In the genomic region with DNA sequence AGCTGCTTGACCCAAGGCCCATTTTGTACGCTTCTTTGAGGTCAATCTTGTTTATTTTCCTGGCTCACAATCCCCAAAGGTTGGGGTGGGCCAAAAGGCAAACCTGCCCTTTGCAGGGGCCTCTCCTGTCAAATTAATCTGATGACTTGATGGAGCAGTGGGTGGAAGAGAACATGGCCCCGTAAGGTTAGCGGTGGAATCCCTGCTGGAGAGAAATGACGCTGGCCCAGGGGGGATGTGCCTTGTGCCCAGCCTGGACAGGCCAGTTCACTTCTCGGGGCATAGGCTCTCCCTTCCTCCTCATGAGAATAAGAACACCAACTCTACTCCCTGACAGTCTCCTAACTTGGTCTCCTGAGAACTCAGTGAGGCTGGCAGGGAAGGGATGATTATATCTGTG, we compare ENCODE assay signal across 25 cellular contexts. TPM values are rescaled to one million over a fixed set of nuclear protein-coding genes. Genes with fewer than 3 reads are reported as not detected.
DNase-seq lines count a peak whose midpoint lies in the region; ATAC-seq and TF ChIP-seq lines count a peak whose summit lies in the region.
"Had no signal": no experiment of that assay in that cellular context is flagged by ENCODE, and none has a peak within 500 bp of the region (broad histone marks: within the 10 kb centered on the region; RNA-seq: fewer than 3 reads in every experiment).

No MANE protein-coding gene starts in this region.

- intact Hi-C loops in activated CD4-positive, alpha-beta T cell treated with anti-CD3 and anti-CD28 coated beads, Interleukin-2, amount 10 ng/mL, durations not matched to agents 24 days and 14 days (cut with micrococcal nuclease) = no loop called here
- intact Hi-C loops in esophagus muscularis mucosa (cut with DNase I) (no loop called here), psoas muscle (cut with DNase I) (no loop called here)

- H3K27me3 ChIP-seq in esophagus muscularis mucosa (no peaks in the 10 kb centered on the region), psoas muscle (ENCODE audit: insufficient read depth in 3 of 3, low read length in 2 of 3) (no peaks in the 10 kb centered on the region), tibial nerve (no peaks in the 10 kb centered on the region)
- H3K27me3 ChIP-seq: brain microvascular endothelial cell, heart left ventricle, MG63, neutrophil had no signal

- no peak for TF ChIP-seq EP300 in esophagus muscularis mucosa (IDR thresholded peaks at IDR 0.05)
- TF ChIP-seq EP300 in tibial nerve (IDR thresholded peaks at IDR 0.05) = no peak

- H3K36me3 ChIP-seq in esophagus muscularis mucosa = no peaks in the 10 kb centered on the region
- H3K36me3 ChIP-seq in psoas muscle (ENCODE audit: insufficient read depth in 1 of 2, low read depth in 1 of 2) = no peaks in the 10 kb centered on the region
- H3K36me3 ChIP-seq in tibial nerve = no peaks in the 10 kb centered on the region
- H3K36me3 ChIP-seq: brain microvascular endothelial cell, heart left ventricle, lower lobe of right lung, MG63, neutrophil had no signal

- H3K27ac ChIP-seq in esophagus muscularis mucosa (replicated peaks in 1 of 4) = peak overlapping the region in 2 of 4 donors; percentile 8 to 52
- peak overlapping the region; percentile 6 for H3K27ac ChIP-seq in psoas muscle
- peak overlapping the region; percentile 37 to 86 (median 68) for H3K27ac ChIP-seq in tibial nerve
- H3K27ac ChIP-seq: 22Rv1, brain microvascular endothelial cell, lower lobe of right lung, neutrophil had no signal

- no peak for TF ChIP-seq POLR2A in esophagus muscularis mucosa (IDR thresholded peaks at IDR 0.05; ENCODE audit: low read depth)
- TF ChIP-seq POLR2A in tibial nerve (IDR thresholded peaks at IDR 0.05) = no peak

- TF ChIP-seq CTCF in esophagus muscularis mucosa (IDR thresholded peaks at IDR 0.05) (no peak), psoas muscle (IDR thresholded peaks at IDR 0.05) (no peak), tibial nerve (IDR thresholded peaks at IDR 0.05) (no peak)

- H3K9me3 ChIP-seq in esophagus muscularis mucosa = no peaks in the 10 kb centered on the region
- no peaks in the 10 kb centered on the region for H3K9me3 ChIP-seq in psoas muscle
- no peaks in the 10 kb centered on the region for H3K9me3 ChIP-seq in tibial nerve
- H3K9me3 ChIP-seq: heart left ventricle, lower lobe of right lung, MG63, neutrophil had no signal

- H3K36me3 Mint-ChIP-seq in activated CD4-positive, alpha-beta T cell treated with anti-CD3 and anti-CD28 coated beads, Interleukin-2, amount 10 ng/mL, durations not matched to agents 24 days and 14 days (ENCODE audit: low read depth) = no peaks in the 10 kb centered on the region
- H3K36me3 Mint-ChIP-seq: activated naive CD8-positive, alpha-beta T cell treated with anti-CD3 and anti-CD28 coated beads, Interleukin-2, amount 10 ng/mL, durations not matched to agents 7 days and 5 days; CD4-positive, alpha-beta memory T cell had no signal

- peaks cover 9% of the 10 kb centered on the region for H3K27me3 Mint-ChIP-seq in activated CD4-positive, alpha-beta T cell treated with anti-CD3 and anti-CD28 coated beads, Interleukin-2, amount 10 ng/mL, durations not matched to agents 24 days and 14 days
- H3K27me3 Mint-ChIP-seq: activated CD4-positive, alpha-beta T cell treated with anti-CD3 and anti-CD28 coated beads, Interleukin-2, amount 10 ng/mL, durations not matched to agents 7 days and 5 days had no signal

- no peaks in the 10 kb centered on the region for H3K4me1 Mint-ChIP-seq in activated CD4-positive, alpha-beta T cell treated with anti-CD3 and anti-CD28 coated beads, Interleukin-2, amount 10 ng/mL, durations not matched to agents 24 days and 14 days
- H3K4me1 Mint-ChIP-seq: activated CD4-positive, alpha-beta T cell treated with anti-CD3 and anti-CD28 coated beads, Interleukin-2, amount 10 ng/mL, durations not matched to agents 7 days and 5 days; activated naive CD8-positive, alpha-beta T cell treated with anti-CD3 and anti-CD28 coated beads, Interleukin-2, amount 10 ng/mL, durations not matched to agents 7 days and 5 days; CD4-positive, alpha-beta memory T cell had no signal

- no peak overlapping the region for H3K27ac Mint-ChIP-seq in activated CD4-positive, alpha-beta T cell treated with anti-CD3 and anti-CD28 coated beads, Interleukin-2, amount 10 ng/mL, durations not matched to agents 24 days and 14 days
- H3K27ac Mint-ChIP-seq: activated CD4-positive, alpha-beta T cell treated with anti-CD3 and anti-CD28 coated beads, Interleukin-2, amount 10 ng/mL, durations not matched to agents 7 days and 5 days; activated naive CD8-positive, alpha-beta T cell treated with anti-CD3 and anti-CD28 coated beads, Interleukin-2, amount 10 ng/mL, durations not matched to agents 7 days and 5 days; activated T-helper 2 cell treated with anti-CD3 and anti-CD28 coated beads, Interferon-gamma antibody, Interleukin-2, Interleukin-4, amounts not matched to agents 10 μg/mL and 5 μg/mL and 100 μg/mL, durations not matched to agents 14 hours and 24 hours and 36 hours; CD4-positive, alpha-beta memory T cell; dendritic cell treated with granulocyte-macrophage colony-stimulating factor and Interleukin-4, amounts not matched to agents 40 ng/mL and 50 ng/mL, for 4 days; T-helper 1 cell treated with Interleukin-12 subunit alpha and Interleukin-12 subunit beta and Interleukin-4 antibody, amounts not matched to agents 30 μg/mL and 1 μg/mL, for 36 hours had no signal

- H3K4me3 ChIP-seq in esophagus muscularis mucosa = no peak overlapping the region
- H3K4me3 ChIP-seq in psoas muscle = no peak overlapping the region
- H3K4me3 ChIP-seq in tibial nerve = no peak overlapping the region
- H3K4me3 ChIP-seq: heart left ventricle, lower lobe of right lung, MG63 had no signal

- H3K4me1 ChIP-seq in esophagus muscularis mucosa (peaks cover 51 to 61% (median 54%) of the 10 kb centered on the region in 4 donors), psoas muscle (peaks cover 49% of the 10 kb centered on the region), tibial nerve (peaks cover 0 to 81% (median 51%) of the 10 kb centered on the region in 4 donors)

- no peak overlapping the region for H3K4me3 Mint-ChIP-seq in activated CD4-positive, alpha-beta T cell treated with anti-CD3 and anti-CD28 coated beads, Interleukin-2, amount 10 ng/mL, durations not matched to agents 24 days and 14 days
- H3K4me3 Mint-ChIP-seq: activated CD4-positive, alpha-beta T cell treated with anti-CD3 and anti-CD28 coated beads, Interleukin-2, amount 10 ng/mL, durations not matched to agents 7 days and 5 days; activated naive CD8-positive, alpha-beta T cell treated with anti-CD3 and anti-CD28 coated beads, Interleukin-2, amount 10 ng/mL, durations not matched to agents 7 days and 5 days; CD4-positive, alpha-beta memory T cell; dendritic cell treated with granulocyte-macrophage colony-stimulating factor and Interleukin-4, amounts not matched to agents 40 ng/mL and 50 ng/mL, for 4 days; T-helper 1 cell treated with Interleukin-12 subunit alpha and Interleukin-12 subunit beta and Interleukin-4 antibody, amounts not matched to agents 30 μg/mL and 1 μg/mL, for 36 hours had no signal

- peak; percentile 33 for DNase-seq in activated CD4-positive, alpha-beta T cell treated with anti-CD3 and anti-CD28 coated beads, Interleukin-2, amount 10 ng/mL, durations not matched to agents 24 days and 14 days
- no peak for DNase-seq in activated CD4-positive, alpha-beta T cell treated with anti-CD3 and anti-CD28 coated beads, Interleukin-2, amount 50 U/mL, for 1 hour
- DNase-seq in esophagus muscularis mucosa (ENCODE audit: extremely low spot score) (peak; percentile 53), psoas muscle (no peak), tibial nerve (ENCODE audit: low spot score in 2 of 2) (no peak), NCI-H2227 treated with DMSO at 0.1 percent for 48 hours (lab: John Stamatoyannopoulos, UW) (no peak), NOMO-1 treated with dmso at 0.1 percent for 144 hours (lab: John Stamatoyannopoulos, UW; ENCODE audit: unreplicated experiment) (no peak)
- DNase-seq: activated CD4-positive, alpha-beta T cell treated with anti-CD3 and anti-CD28 coated beads, Interleukin-2, amount 10 ng/mL, durations not matched to agents 7 days and 5 days; activated naive CD8-positive, alpha-beta T cell treated with anti-CD3 and anti-CD28 coated beads, Interleukin-2, amount 10 ng/mL, durations not matched to agents 7 days and 5 days; brain microvascular endothelial cell; CD4-positive, alpha-beta memory T cell; GF-D8; lower lobe of right lung; MG63; NCI-H1417 treated with DMSO at 0.1 percent for 48 hours; NCI-H2107; NCI-H510A treated with DMSO at 0.1 percent for 48 hours; stimulated activated CD4-positive, alpha-beta T cell treated with anti-CD3 and anti-CD28 coated beads, Interleukin-12 subunit alpha, Interleukin-12 subunit beta, amount 100 ng/mL, for 4 hours had no signal

- H3K9me3 Mint-ChIP-seq in activated CD4-positive, alpha-beta T cell treated with anti-CD3 and anti-CD28 coated beads, Interleukin-2, amount 10 ng/mL, durations not matched to agents 24 days and 14 days = no peaks in the 10 kb centered on the region
- H3K9me3 Mint-ChIP-seq: activated CD4-positive, alpha-beta T cell treated with anti-CD3 and anti-CD28 coated beads, Interleukin-2, amount 10 ng/mL, durations not matched to agents 7 days and 5 days; activated T-helper 2 cell treated with anti-CD3 and anti-CD28 coated beads, Interferon-gamma antibody, Interleukin-2, Interleukin-4, amounts not matched to agents 10 μg/mL and 5 μg/mL and 100 μg/mL, durations not matched to agents 14 hours and 24 hours and 36 hours; dendritic cell treated with granulocyte-macrophage colony-stimulating factor and Interleukin-4, amounts not matched to agents 40 ng/mL and 50 ng/mL, for 4 days; T-helper 1 cell treated with Interleukin-12 subunit alpha and Interleukin-12 subunit beta and Interleukin-4 antibody, amounts not matched to agents 30 μg/mL and 1 μg/mL, for 36 hours had no signal

- ATAC-seq in psoas muscle (no peak), HG03159 (IDR thresholded peaks at IDR 0.05; ENCODE audit: unreplicated experiment) (no peak)

- WGBS in esophagus muscularis mucosa = 76% methylated on average over 5 of the region's 5 CpGs
- WGBS in psoas muscle, 3 donors = 52 to 78% (median 60%) methylated on average over 5 of the region's 5 CpGs
- 30 to 43% methylated on average over 5 of the region's 5 CpGs for WGBS in tibial nerve, 2 donors

RNA-seq across cellular contexts. Expression of a gene that starts 40.5 kb away (rescaled TPM):
- total RNA-seq in activated CD4-positive, alpha-beta T cell treated with anti-CD3 and anti-CD28 coated beads, Interleukin-2, amount 10 ng/mL, durations not matched to agents 24 days and 14 days = 12.4 and 13.7 TPM in 2 replicates
- total RNA-seq in esophagus muscularis mucosa (100 to 1,000 TPM in 3 of 4 donors, 10 to 100 TPM in 1; 95.6 to 214 (median 140) TPM), psoas muscle (100 to 1,000 TPM in 2 of 4 donors, 10 to 100 TPM in 2; 32.0 to 122 (median 86.7) TPM), tibial nerve (100 to 1,000 TPM in 3 of 4 donors, 10 to 100 TPM in 1; 91.9 to 162 (median 113) TPM)
- polyA plus RNA-seq in psoas muscle = 10 to 100 TPM; 44.6 to 99.6 (median 81.8) TPM

Comparison
In these comparisons a context has a peak if more than half of its experiments do, and no peak if none do; other contexts are left out.
1. DNase-seq: peak in activated CD4-positive, alpha-beta T cell treated with anti-CD3 and anti-CD28 coated beads, Interleukin-2, amount 10 ng/mL, durations not matched to agents 24 days and 14 days (single experiment) and esophagus muscularis mucosa (single experiment); none in activated CD4-positive, alpha-beta T cell treated with anti-CD3 and anti-CD28 coated beads, Interleukin-2, amount 50 U/mL, for 1 hour (single experiment), psoas muscle (0 of 2), tibial nerve (0 of 2), NCI-H2227 treated with DMSO at 0.1 percent for 48 hours (single experiment) and NOMO-1 treated with dmso at 0.1 percent for 144 hours (single experiment).